15 cellular contexts compared by ENCODE assay signal in the genomic region with DNA sequence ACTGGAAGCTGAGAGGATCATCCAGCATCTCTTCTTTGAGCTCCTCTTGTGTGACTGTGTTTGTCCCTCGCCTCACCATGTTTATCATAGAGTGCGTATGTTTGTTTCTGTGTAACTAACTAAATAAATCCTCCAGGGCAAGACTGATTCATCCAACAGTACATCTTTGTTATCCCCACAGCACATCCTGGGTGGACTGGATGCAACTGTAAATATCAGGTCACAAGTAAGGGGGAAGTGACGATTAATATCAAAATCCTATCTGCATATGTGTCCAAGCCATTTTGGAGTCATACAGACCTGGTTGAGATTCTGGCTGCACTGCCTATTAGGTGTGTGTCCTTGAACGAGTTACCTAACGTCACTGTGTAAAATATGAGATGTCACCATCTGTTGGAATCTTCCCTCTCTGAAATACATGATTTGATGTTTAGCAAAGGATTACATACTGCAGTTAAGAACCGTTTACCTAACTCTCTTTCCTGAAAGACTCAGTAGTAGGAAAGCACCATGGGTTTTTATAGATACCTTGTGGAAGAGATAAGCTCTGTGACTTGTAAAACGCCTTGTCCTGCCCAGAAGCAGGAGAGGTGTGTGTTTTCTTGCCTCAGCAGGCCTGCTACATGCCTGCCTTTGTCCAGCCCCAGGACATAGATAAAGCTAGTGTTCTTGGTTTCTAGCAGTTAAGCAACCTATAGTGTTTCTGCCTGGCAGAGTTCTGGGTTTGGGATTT. TPM values are rescaled to one million over a fixed set of nuclear protein-coding genes. Genes with fewer than 3 reads are reported as not detected.
DNase-seq lines count a peak whose midpoint lies in the region; ATAC-seq, FAIRE-seq and TF ChIP-seq lines count a peak whose summit lies in the region.
"Had no signal": no experiment of that assay in that cellular context is flagged by ENCODE, and none has a peak within 500 bp of the region (broad histone marks: within the 10 kb centered on the region; RNA-seq: fewer than 3 reads in every experiment).

No MANE protein-coding gene starts in this region.

- no peaks in the 10 kb centered on the region for H3K27me3 ChIP-seq in CD4-positive, alpha-beta memory T cell (ENCODE audit: insufficient read depth, low read length)
- H3K27me3 ChIP-seq in pancreas: no peaks in the 10 kb centered on the region

- H3K4me1 Mint-ChIP-seq in CD4-positive, alpha-beta memory T cell: peaks cover 34 to 63% (median 46%) of the 10 kb centered on the region in 4 donors

- no peaks in the 10 kb centered on the region for H3K36me3 ChIP-seq in CD4-positive, alpha-beta memory T cell (ENCODE audit: insufficient read depth, low read length)
- H3K36me3 ChIP-seq in pancreas: no peaks in the 10 kb centered on the region

- 36 to 38% methylated on average over 7 of the region's 7 CpGs for WGBS in pancreas, 2 donors

- no peak for TF ChIP-seq POLR2A in H54 (IDR thresholded peaks at IDR 0.05; ENCODE audit: low read depth, low read length)

- no peak for DNase-seq in CD4-positive, alpha-beta memory T cell
- peak; percentile 75 for DNase-seq in LNCaP clone FGC (ENCODE audit: low read depth)
- peak; percentile 25 for DNase-seq in choroid plexus epithelial cell (ENCODE audit: low read depth)
- no peak for DNase-seq in pancreas
- no peak for DNase-seq in NCI-H2107 treated with DMSO at 0.1 percent for 48 hours (lab: John Stamatoyannopoulos, UW; ENCODE audit: unreplicated experiment)
- no peak for DNase-seq in H54 (ENCODE audit: insufficient read length, low spot score)
- DNase-seq in NCI-H2227 treated with DMSO at 0.1 percent for 48 hours (lab: John Stamatoyannopoulos, UW): no peak
- DNase-seq: activated CD8-positive, alpha-beta T cell treated with anti-CD3 and anti-CD28 coated beads, Interleukin-2, amount 10 ng/mL, durations not matched to agents 7 days and 5 days; effector CD4-positive, alpha-beta T cell; Kasumi-1; NCI-H510A treated with DMSO at 0.1 percent for 48 hours; SK-N-SH; stimulated activated naive CD4-positive, alpha-beta T cell treated with Interleukin-2 at 50 U/mL for 16 hours had no signal

- H3K4me1 ChIP-seq in CD4-positive, alpha-beta memory T cell (ENCODE audit: insufficient read depth, low read length): peaks cover 26% of the 10 kb centered on the region
- peaks cover 22 to 31% (median 23%) of the 10 kb centered on the region in 3 donors for H3K4me1 ChIP-seq in pancreas

- no peak for FAIRE-seq in pancreas (lab: Jason Lieb, UNC)
- no peak for FAIRE-seq in H54 (lab: Jason Lieb, UNC)

- H3K4me3 Mint-ChIP-seq in CD4-positive, alpha-beta memory T cell: no peak overlapping the region
- H3K4me3 Mint-ChIP-seq: activated CD8-positive, alpha-beta T cell treated with anti-CD3 and anti-CD28 coated beads, Interleukin-2, amount 10 ng/mL, durations not matched to agents 7 days and 5 days had no signal

- TF ChIP-seq CTCF in LNCaP clone FGC (IDR thresholded peaks at IDR 0.05; ENCODE audit: control insufficient read depth, extremely low read depth, insufficient read depth) (no peak), choroid plexus epithelial cell (conservative IDR thresholded peaks at IDR 0.05; ENCODE audit: low read depth, low read length) (no peak), pancreas (IDR thresholded peaks at IDR 0.05) (no peak)

- POLR2A ChIA-PET in CD4-positive, alpha-beta memory T cell (lab: Charles Lee; ENCODE audit: partially characterized antibody): no interaction called here

- H3K9me3 Mint-ChIP-seq in CD4-positive, alpha-beta memory T cell: no peaks in the 10 kb centered on the region

- no peaks in the 10 kb centered on the region for H3K9me3 ChIP-seq in CD4-positive, alpha-beta memory T cell (ENCODE audit: control insufficient read depth in 1 of 2, low read length in 2 of 2)
- H3K9me3 ChIP-seq in pancreas: no peaks in the 10 kb centered on the region
- H3K9me3 ChIP-seq: SK-N-SH had no signal

- CTCF ChIA-PET in CD4-positive, alpha-beta memory T cell (lab: Charles Lee; ENCODE audit: partially characterized antibody): interaction anchor here (1.4 kb wide), 1 partner anchor 15 kb away, joined by 3 read pairs; no protein-coding TSS in a partner anchor

- H3K4me3 ChIP-seq in CD4-positive, alpha-beta memory T cell (ENCODE audit: low read length in 2 of 2): no peak overlapping the region
- H3K4me3 ChIP-seq in LNCaP clone FGC (ENCODE audit: low read depth, low read length): no peak overlapping the region
- no peak overlapping the region for H3K4me3 ChIP-seq in choroid plexus epithelial cell (ENCODE audit: low read depth, low read length)
- no peak overlapping the region for H3K4me3 ChIP-seq in pancreas

- H3K27ac Mint-ChIP-seq in CD4-positive, alpha-beta memory T cell: peak overlapping the region in 4 of 7 donors; percentile 19 to 55 (median 26)
- H3K27ac Mint-ChIP-seq: activated CD8-positive, alpha-beta T cell treated with anti-CD3 and anti-CD28 coated beads, Interleukin-2, amount 10 ng/mL, durations not matched to agents 7 days and 5 days had no signal

- peaks cover 9 to 22% of the 10 kb centered on the region in 2 donors for H3K36me3 Mint-ChIP-seq in CD4-positive, alpha-beta memory T cell

- peak; percentile 42 to 49 (median 44) for ATAC-seq in pancreas
- ATAC-seq in HG02610 (IDR thresholded peaks at IDR 0.05; ENCODE audit: unreplicated experiment): no peak
- ATAC-seq: activated CD8-positive, alpha-beta T cell treated with anti-CD3 and anti-CD28 coated beads, Interleukin-2, amount 10 ng/mL, durations not matched to agents 7 days and 5 days; HCT116 had no signal

- H3K27ac ChIP-seq in CD4-positive, alpha-beta memory T cell (ENCODE audit: low read depth, low read length): no peak overlapping the region
- peak overlapping the region in 1 of 4 donors; percentile 24 for H3K27ac ChIP-seq in pancreas

- intact Hi-C loops in CD4-positive, alpha-beta memory T cell (cut with micrococcal nuclease): no loop called here
- intact Hi-C loops in pancreas (cut with DNase I): no loop called here

- no peaks in the 10 kb centered on the region for H3K27me3 Mint-ChIP-seq in CD4-positive, alpha-beta memory T cell

RNA-seq across cellular contexts. Expression of a gene that starts 25.8 kb away (rescaled TPM):
- 10 to 100 TPM; 39.3 to 41.1 TPM for total RNA-seq in CD4-positive, alpha-beta memory T cell
- polyA plus RNA-seq in CD4-positive, alpha-beta memory T cell: 10 to 100 TPM; 25.7 to 34.3 TPM
- 10 to 100 TPM in 5 of 6 donors, 1 to 10 TPM in 1; 9.0 to 27.3 (median 12.1) TPM for total RNA-seq in pancreas
- 10 to 100 TPM; 10.5 to 11.0 TPM for polyA plus RNA-seq in pancreas

RNA-seq across cellular contexts. Expression of a gene that starts 55.1 kb away (rescaled TPM):
- total RNA-seq in CD4-positive, alpha-beta memory T cell: 10 to 100 TPM; 20.2 to 21.7 TPM
- 10 to 100 TPM in 1 of 2 donors, 1 to 10 TPM in 1; 9.5 to 11.4 TPM for polyA plus RNA-seq in CD4-positive, alpha-beta memory T cell
- total RNA-seq in pancreas: 10 to 100 TPM in 4 of 6 donors, 1 to 10 TPM in 2; 6.2 to 21.6 (median 10.4) TPM
- polyA plus RNA-seq in pancreas: 1 to 10 TPM; 5.6 to 9.0 TPM

RNA-seq across cellular contexts. Expression of a gene that starts 55.3 kb away (rescaled TPM):
- total RNA-seq in CD4-positive, alpha-beta memory T cell: 1 to 10 TPM; 3.7 to 4.0 TPM
- 1 to 10 TPM; 5.8 to 7.3 TPM for polyA plus RNA-seq in CD4-positive, alpha-beta memory T cell
- 1 to 10 TPM; 2.5 to 4.5 (median 3.1) TPM for total RNA-seq in pancreas
- polyA plus RNA-seq in pancreas: 1 to 10 TPM; 2.4 to 8.0 TPM

Comparison
In these comparisons a context has a peak if more than half of its experiments do, and no peak if none do; other contexts are left out.
1. DNase-seq: peak in LNCaP clone FGC (single experiment) and choroid plexus epithelial cell (single experiment); none in CD4-positive, alpha-beta memory T cell (0 of 5), pancreas (0 of 6), NCI-H2107 treated with DMSO at 0.1 percent for 48 hours (single experiment), H54 (single experiment) and NCI-H2227 treated with DMSO at 0.1 percent for 48 hours (single experiment).